ENCODE assay signal across 1 cellular context in genomic region chr1:182611326-182611725, GRCh38.
TF ChIP-seq lines count a peak whose summit lies in the region.

No MANE protein-coding gene starts in this region.

TF ChIP-seq in GM12878, 131 proteins besides CTCF, POLR2A, EP300 and RAD21:
- TF ChIP-seq SKIL (IDR thresholded peaks at IDR 0.05; ENCODE audit: low read depth, poor library complexity, severe bottlenecking) (peak; percentile 75), IKZF1 (conservative IDR thresholded peaks at IDR 0.05) (peak; percentile 50; the same call in 1 of the 2 replicates), BCL3 (IDR thresholded peaks at IDR 0.05; ENCODE audit: borderline replicate concordance, insufficient read depth, low read depth, low read length, poor library complexity, severe bottlenecking) (peak; percentile 63), SP1 (IDR thresholded peaks at IDR 0.05; ENCODE audit: low read depth, low read length) (peak; percentile 67), TBL1XR1 (IDR thresholded peaks at IDR 0.05; ENCODE audit: low read depth, low read length) (peak; percentile 57; the same call in 1 of the 2 replicates), BHLHE40 (IDR thresholded peaks at IDR 0.05; ENCODE audit: borderline replicate concordance in 1 of 2, low read depth in 2 of 2, low read length in 1 of 2) (peak; percentile 97 to 98), TCF12 (IDR thresholded peaks at IDR 0.05; ENCODE audit: low read depth, low read length) (0 out of 2 replicates have a peak, but pooled peaks have one; percentile 46), EED (IDR thresholded peaks at IDR 0.05; ENCODE audit: low read depth) (peak; percentile 80), ETV6 (conservative IDR thresholded peaks at IDR 0.05 in 1 of 2, IDR thresholded peaks at IDR 0.05 in 1 of 2; ENCODE audit: borderline replicate concordance in 1 of 2, low read depth in 1 of 2) (peak in 1 of 2 experiments; percentile 49; a peak in 1 of 4 replicates), DPF2 (IDR thresholded peaks at IDR 0.05) (peak; percentile 47; the same call in 1 of the 2 replicates), IRF4 (IDR thresholded peaks at IDR 0.05; ENCODE audit: low read depth, low read length) (peak; percentile 62; the same call in 1 of the 2 replicates), IKZF2 (IDR thresholded peaks at IDR 0.05) (peak; percentile 41 to 74; a peak in 3 of 4 replicates), USF2 (IDR thresholded peaks at IDR 0.05; ENCODE audit: borderline replicate concordance, low read depth, low read length) (no peak), ZNF274 (IDR thresholded peaks at IDR 0.05; ENCODE audit: insufficient read depth, insufficient read length) (no peak), EGR1 (IDR thresholded peaks at IDR 0.05; ENCODE audit: borderline replicate concordance in 1 of 2, low read depth in 2 of 2, low read length in 2 of 2) (peak in 1 of 2 experiments; percentile 5; a peak in 1 of 3 replicates), RELB (IDR thresholded peaks at IDR 0.05; ENCODE audit: low read depth) (peak; percentile 57; the same call in 1 of the 2 replicates), CBFB (IDR thresholded peaks at IDR 0.05; ENCODE audit: low read depth) (peak; percentile 87), MTA2 (IDR thresholded peaks at IDR 0.05; ENCODE audit: low read depth) (peak; percentile 61; the same call in 1 of the 2 replicates), BCL11A (IDR thresholded peaks at IDR 0.05; ENCODE audit: low read depth, low read length) (peak; percentile 91), ZBED1 (IDR thresholded peaks at IDR 0.05; ENCODE audit: borderline replicate concordance) (peak; percentile 75; the same call in 1 of the 2 replicates), PML (IDR thresholded peaks at IDR 0.05; ENCODE audit: low read length) (no peak), NR2F1 (conservative IDR thresholded peaks at IDR 0.05) (peak; percentile 58), PAX5 (IDR thresholded peaks at IDR 0.05; ENCODE audit: borderline replicate concordance, low read depth, low read length) (peak; percentile 82; the same call in 1 of the 2 replicates), JUNB (IDR thresholded peaks at IDR 0.05) (peak; percentile 86), KAT2A (conservative IDR thresholded peaks at IDR 0.05; ENCODE audit: control insufficient read depth, low read depth, low read length) (no peak), MEF2B (IDR thresholded peaks at IDR 0.05; ENCODE audit: partially characterized antibody, poor library complexity, severe bottlenecking) (peak; percentile 81), POLR2AphosphoS5 (IDR thresholded peaks at IDR 0.05; ENCODE audit: low read length) (no peak), MYB (IDR thresholded peaks at IDR 0.05; ENCODE audit: borderline replicate concordance, low read depth, low read length) (no peak), CEBPZ (IDR thresholded peaks at IDR 0.05; ENCODE audit: low read depth, low read length) (no peak), REST (IDR thresholded peaks at IDR 0.05; ENCODE audit: low read depth, low read length) (no peak), MAX (IDR thresholded peaks at IDR 0.05; ENCODE audit: low read depth, low read length) (no peak), TCF3 (IDR thresholded peaks at IDR 0.05; ENCODE audit: borderline replicate concordance, insufficient read depth, low read depth, low read length) (peak; percentile 32; the same call in 1 of the 2 replicates), NBN (IDR thresholded peaks at IDR 0.05) (0 out of 2 replicates have a peak, but pooled peaks have one; percentile 17), CREM (IDR thresholded peaks at IDR 0.05; ENCODE audit: low read depth) (peak; percentile 75), POU2F2 (IDR thresholded peaks at IDR 0.05; ENCODE audit: borderline replicate concordance, low read depth, low read length) (peak; percentile 38; the same call in 1 of the 3 replicates)
TF ChIP-seq in GM12878: peak in this region for 26.
